ENCODE assay signal across 8 cellular contexts in genomic region chrX:17689971-17690409, GRCh38. TPM values are rescaled to one million over a fixed set of nuclear protein-coding genes. Genes with fewer than 3 reads are reported as not detected.
DNase-seq lines count a peak whose midpoint lies in the region; ATAC-seq and TF ChIP-seq lines count a peak whose summit lies in the region.

No MANE protein-coding gene starts in this region.

- TF ChIP-seq POLR2A in prostate gland (IDR thresholded peaks at IDR 0.05): no peak

- peaks cover 0 to 1% of the 10 kb centered on the region in 2 donors for H3K36me3 Mint-ChIP-seq in activated T-cell treated with anti-CD3 and anti-CD28 coated beads, Interleukin-2, amount 50 U/mL, for 72 hours (ENCODE audit: insufficient read depth in 2 of 2)

- TF ChIP-seq CTCF in AG04450 (IDR thresholded peaks at IDR 0.05; ENCODE audit: low read depth, low read length): peak; percentile 62
- peak; percentile 31; the same call in 1 of the 2 replicates for TF ChIP-seq CTCF in GM12874 (IDR thresholded peaks at IDR 0.05; ENCODE audit: insufficient read depth, low read depth, low read length)
- peak in 3 of 4 experiments; percentile 48 to 78 (median 65) for TF ChIP-seq CTCF in prostate gland (IDR thresholded peaks at IDR 0.05)

- CTCF ChIA-PET in AG04450 (lab: Charles Lee): interaction anchor here (0.6 to 3.0 kb wide), 6 partner anchors 10 to 448 kb away, joined by 3 to 40 read pairs (median 4); no protein-coding TSS in a partner anchor

- no peak overlapping the region for H3K27ac Mint-ChIP-seq in activated T-cell treated with anti-CD3 and anti-CD28 coated beads, Interleukin-2, amount 50 U/mL, for 72 hours

- H3K9me3 ChIP-seq in AG04450 (ENCODE audit: control insufficient read depth, insufficient read depth, low read length): no peaks in the 10 kb centered on the region
- no peaks in the 10 kb centered on the region for H3K9me3 ChIP-seq in prostate gland

- H3K4me1 Mint-ChIP-seq in activated T-cell treated with anti-CD3 and anti-CD28 coated beads, Interleukin-2, amount 50 U/mL, for 72 hours (ENCODE audit: low read depth): no peaks in the 10 kb centered on the region

- H3K27ac ChIP-seq in AG04450 (ENCODE audit: low read depth, low read length): no peak overlapping the region
- no peak overlapping the region for H3K27ac ChIP-seq in prostate gland

- H3K4me3 ChIP-seq in AG04450 (ENCODE audit: low read depth, low read length) (no peak overlapping the region), prostate gland (no peak overlapping the region)

- ATAC-seq in HG03432 (IDR thresholded peaks at IDR 0.05; ENCODE audit: unreplicated experiment): peak; percentile 64
- peak; percentile 64 to 65 for ATAC-seq in activated T-cell treated with anti-CD3 and anti-CD28 coated beads, Interleukin-2, amount 50 U/mL, for 72 hours (replicated peaks in 1 of 2)

- 2% methylated on average over 4 of the region's 4 CpGs for WGBS in prostate gland

- H3K4me1 ChIP-seq in prostate gland (replicated peaks): no peaks in the 10 kb centered on the region

- no peaks in the 10 kb centered on the region for H3K36me3 ChIP-seq in prostate gland

- DNase-seq in AG04450 (ENCODE audit: low read depth, low spot score) (peak; percentile 23), NCI-H748 (lab: John Stamatoyannopoulos, UW; ENCODE audit: unreplicated experiment) (peak; percentile 90), germinal center (ENCODE audit: low spot score) (peak; percentile 2), prostate gland (ENCODE audit: low spot score) (peak; percentile 56)
- peak; percentile 30 to 49 for DNase-seq in activated T-cell treated with anti-CD3 and anti-CD28 coated beads, Interleukin-2, amount 50 U/mL, for 72 hours
- DNase-seq in effector CD8-positive, alpha-beta T cell (lab: John Stamatoyannopoulos, UW): no peak

- POLR2A ChIA-PET in AG04450 (lab: Yijun Ruan, JAX): no interaction called here

- H3K27me3 ChIP-seq in AG04450 (ENCODE audit: control insufficient read depth, insufficient read depth, low read length) (no peaks in the 10 kb centered on the region), prostate gland (replicated peaks; ENCODE audit: insufficient read depth) (no peaks in the 10 kb centered on the region)

- no peak overlapping the region for H3K4me3 Mint-ChIP-seq in activated T-cell treated with anti-CD3 and anti-CD28 coated beads, Interleukin-2, amount 50 U/mL, for 72 hours

- no peaks in the 10 kb centered on the region for H3K9me3 Mint-ChIP-seq in activated T-cell treated with anti-CD3 and anti-CD28 coated beads, Interleukin-2, amount 50 U/mL, for 72 hours

- peaks cover 8% of the 10 kb centered on the region for H3K27me3 Mint-ChIP-seq in activated T-cell treated with anti-CD3 and anti-CD28 coated beads, Interleukin-2, amount 50 U/mL, for 72 hours (ENCODE audit: low read depth)

- intact Hi-C loops in prostate gland (cut with DNase I): loop anchor here (5.0 kb wide), 4 partner anchors 98 to 808 kb away; partner anchors contain the start of gene NHS

RNA-seq across cellular contexts. Expression of gene SCML1, which starts 47.3 kb away (rescaled TPM):
- 10.1 and 13.2 TPM in 2 replicates for polyA plus RNA-seq in AG04450 (2011; rRNA removed)
- polyA minus RNA-seq in AG04450 (2011; rRNA and poly(A)+ RNA removed): 4.0 and 5.1 TPM in 2 replicates
- total RNA-seq in activated T-cell treated with anti-CD3 and anti-CD28 coated beads, Interleukin-2, amount 50 U/mL, for 72 hours: 1 to 10 TPM; 3.2 to 4.9 TPM
- 10 to 100 TPM in 1 of 2 donors, 1 to 10 TPM in 1; 5.9 to 47.6 TPM for total RNA-seq in prostate gland
